Comparison of ENCODE assay signal across 1 cellular context in genomic region chr15:75042730-75043508, GRCh38.
A peak's percentile ranks its signal among the peaks of the same experiment; 100 is the strongest.
TF ChIP-seq lines count a peak whose summit lies in the region.

No MANE protein-coding gene starts in this region.

TF ChIP-seq in GM12878, 131 proteins besides CTCF, POLR2A, EP300 and RAD21 (continues in another document):
- TF ChIP-seq TARDBP (IDR thresholded peaks at IDR 0.05; ENCODE audit: borderline replicate concordance) (peak; percentile 86; the same call in 1 of the 2 replicates), CEBPZ (IDR thresholded peaks at IDR 0.05; ENCODE audit: low read depth, low read length) (no peak), USF1 (IDR thresholded peaks at IDR 0.05; ENCODE audit: borderline replicate concordance, extremely low read length, insufficient read depth, low read depth, low read length) (no peak), ZZZ3 (IDR thresholded peaks at IDR 0.05; ENCODE audit: control insufficient read depth, insufficient read length, low read depth) (no peak), CEBPB (IDR thresholded peaks at IDR 0.05; ENCODE audit: borderline replicate concordance in 1 of 2, low read depth in 2 of 2, low read length in 2 of 2) (peak in 1 of 2 experiments; percentile 44; a peak in 1 of 4 replicates), ATF3 (IDR thresholded peaks at IDR 0.05; ENCODE audit: borderline replicate concordance, extremely low read depth, low read depth, low read length) (peak; percentile 28; the same call in 1 of the 2 replicates), BCL11A (IDR thresholded peaks at IDR 0.05; ENCODE audit: low read depth, low read length) (peak; percentile 97), PML (IDR thresholded peaks at IDR 0.05; ENCODE audit: low read length) (no peak), RFX5 (IDR thresholded peaks at IDR 0.05; ENCODE audit: low read depth, low read length) (peak; percentile 96), BHLHE40 (IDR thresholded peaks at IDR 0.05; ENCODE audit: borderline replicate concordance in 1 of 2, low read depth in 2 of 2, low read length in 1 of 2) (peak; percentile 91 to 95), RUNX3 (IDR thresholded peaks at IDR 0.05; ENCODE audit: low read length) (no peak), SMARCA5 (IDR thresholded peaks at IDR 0.05) (peak; percentile 43; the same call in 1 of the 2 replicates), RELA (IDR thresholded peaks at IDR 0.05; ENCODE audit: borderline replicate concordance, partially characterized antibody) (peak; percentile 91), PRDM15 (CRISPR knock-in tag; IDR thresholded peaks at IDR 0.05) (no peak), MTA3 (IDR thresholded peaks at IDR 0.05; ENCODE audit: borderline replicate concordance, low read length) (no peak), NFIC (IDR thresholded peaks at IDR 0.05; ENCODE audit: low read depth, low read length) (no peak), TCF12 (IDR thresholded peaks at IDR 0.05; ENCODE audit: low read depth, low read length) (peak; percentile 98), ZNF207 (IDR thresholded peaks at IDR 0.05; ENCODE audit: borderline replicate concordance) (peak; percentile 98), MTA2 (IDR thresholded peaks at IDR 0.05; ENCODE audit: low read depth) (peak; percentile 96), SP1 (IDR thresholded peaks at IDR 0.05; ENCODE audit: low read depth, low read length) (no peak), SIN3A (IDR thresholded peaks at IDR 0.05; ENCODE audit: low read depth, low read length) (peak; percentile 55), EGR1 (IDR thresholded peaks at IDR 0.05; ENCODE audit: borderline replicate concordance in 1 of 2, low read depth in 2 of 2, low read length in 2 of 2) (0 out of 3 replicates have a peak, but pooled peaks of 1 of the 2 experiments have one; percentile 43), CBFB (IDR thresholded peaks at IDR 0.05; ENCODE audit: low read depth) (peak; percentile 83; the same call in 1 of the 2 replicates), E4F1 (IDR thresholded peaks at IDR 0.05; ENCODE audit: borderline replicate concordance, partially characterized antibody) (peak; percentile 44), JUND (IDR thresholded peaks at IDR 0.05; ENCODE audit: low read depth, low read length) (peak; percentile 92), CUX1 (IDR thresholded peaks at IDR 0.05; ENCODE audit: insufficient replicate concordance, low read depth, low read length) (peak; percentile 77), E2F4 (IDR thresholded peaks at IDR 0.05; ENCODE audit: low read depth, low read length) (peak; percentile 39; the same call in 1 of the 2 replicates), ZNF687 (IDR thresholded peaks at IDR 0.05) (peak; percentile 99), IKZF2 (IDR thresholded peaks at IDR 0.05) (peak; percentile 93 to 98), STAT3 (IDR thresholded peaks at IDR 0.05; ENCODE audit: low read depth, low read length) (peak; percentile 82; the same call in 1 of the 2 replicates), NFYA (IDR thresholded peaks at IDR 0.05; ENCODE audit: borderline replicate concordance, low read depth, low read length) (no peak), ASH2L (IDR thresholded peaks at IDR 0.05; ENCODE audit: borderline replicate concordance, low read depth) (no peak), NR2C1 (IDR thresholded peaks at IDR 0.05) (peak; percentile 76; the same call in 1 of the 2 replicates), FOXM1 (IDR thresholded peaks at IDR 0.05; ENCODE audit: low read depth, low read length) (no peak), TCF3 (IDR thresholded peaks at IDR 0.05; ENCODE audit: borderline replicate concordance, insufficient read depth, low read depth, low read length) (peak; percentile 98), RBBP5 (conservative IDR thresholded peaks at IDR 0.05) (no peak)
